7 cellular contexts compared by ENCODE assay signal in the genomic region with DNA sequence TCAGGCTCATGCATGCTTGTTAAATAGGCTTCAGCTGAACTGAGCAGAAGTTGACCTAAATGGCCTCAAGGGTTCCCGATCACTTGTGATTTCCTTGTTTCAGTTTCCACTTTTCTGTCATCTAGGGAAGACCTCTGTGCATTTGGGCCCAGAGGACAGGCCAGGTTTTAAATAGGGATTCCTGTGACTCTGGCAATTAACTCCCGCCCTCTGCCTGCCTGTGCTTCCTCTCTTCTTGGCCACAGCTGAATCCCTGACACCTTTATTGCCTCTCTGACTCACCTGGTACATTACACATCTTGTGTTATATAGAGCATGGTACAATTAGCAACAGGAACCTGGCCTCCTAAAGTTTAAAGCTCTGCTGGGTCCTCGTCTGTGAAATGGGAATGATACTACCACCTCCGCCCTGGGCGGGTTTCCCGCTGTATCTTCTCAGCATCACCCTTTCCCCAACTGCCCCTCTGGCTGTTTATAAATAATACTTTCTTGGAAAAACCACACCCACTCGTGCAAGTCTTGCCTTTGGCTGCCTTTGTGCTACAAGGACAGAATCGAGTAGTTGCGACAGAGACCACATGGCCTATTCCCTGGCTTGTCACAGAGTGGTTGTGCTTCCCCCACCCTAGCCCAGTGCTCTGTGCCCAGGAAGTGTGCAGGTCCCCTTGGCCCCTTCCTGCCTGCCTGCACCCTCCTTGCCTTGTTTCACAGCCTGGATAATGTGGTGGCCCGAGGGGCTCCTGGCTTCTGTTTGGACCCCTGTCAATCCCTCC.
A peak's percentile ranks its signal among the peaks of the same experiment; 100 is the strongest.
DNase-seq lines count a peak whose midpoint lies in the region; ATAC-seq lines count a peak whose summit lies in the region.

No MANE protein-coding gene starts in this region.

- peaks cover 0 to 3% (median 0%) of the 10 kb centered on the region in 5 donors for H3K36me3 ChIP-seq in subcutaneous abdominal adipose tissue (ENCODE audit: control insufficient read depth in 5 of 5, insufficient read depth in 5 of 5, low read length in 5 of 5)

- peak overlapping the region; percentile 93 for H3K27ac ChIP-seq in subcutaneous abdominal adipose tissue (ENCODE audit: low read depth, low read length)

- H3K27me3 ChIP-seq in subcutaneous abdominal adipose tissue (ENCODE audit: control insufficient read depth in 5 of 5, insufficient read depth in 4 of 5, low read length in 5 of 5), result no peaks in the 10 kb centered on the region

- peak overlapping the region in 3 of 5 donors; percentile 32 to 68 (median 59) for H3K9ac ChIP-seq in subcutaneous abdominal adipose tissue (ENCODE audit: low read length in 5 of 5)

- no peaks in the 10 kb centered on the region for H3K9me3 ChIP-seq in subcutaneous abdominal adipose tissue (ENCODE audit: control insufficient read depth in 5 of 5, low read length in 5 of 5)

- H3K4me1 ChIP-seq in subcutaneous abdominal adipose tissue (ENCODE audit: control insufficient read depth in 5 of 5, insufficient read depth in 5 of 5, low read length in 5 of 5), result peaks cover 11 to 74% (median 63%) of the 10 kb centered on the region in 5 donors

- DNase-seq in HuH-7 (ENCODE audit: low spot score) (peak; percentile 17), UCSD-AML1 (lab: John Stamatoyannopoulos, UW; ENCODE audit: unreplicated experiment) (peak; percentile 82), islet precursor cell (peak; percentile 91), NAMALWA (ENCODE audit: low spot score) (no peak), NCI-H82 (lab: John Stamatoyannopoulos, UW) (no peak)

- ATAC-seq in GM19452 (IDR thresholded peaks at IDR 0.05; ENCODE audit: unreplicated experiment), result no peak

- H3K4me3 ChIP-seq in subcutaneous abdominal adipose tissue (ENCODE audit: low read depth in 1 of 5, low read length in 5 of 5), result peak overlapping the region in 2 of 5 donors; percentile 24 to 42

Comparison
In these comparisons a context has a peak if more than half of its experiments do, and no peak if none do; other contexts are left out.
1. DNase-seq: peak in HuH-7 (single experiment), UCSD-AML1 (single experiment) and islet precursor cell (single experiment); none in NAMALWA (single experiment) and NCI-H82 (single experiment).